In genomic region chr5:61419141-61419540, GRCh38 we compare ENCODE assay signal across 22 cellular contexts.
"Had no signal": no experiment of that assay in that cellular context is flagged by ENCODE, and none has a peak within 500 bp of the region (broad histone marks: within the 10 kb centered on the region; RNA-seq: fewer than 3 reads in every experiment).

No MANE protein-coding gene starts in this region.

- DNase-seq: naive thymus-derived CD8-positive, alpha-beta T cell; nephron progenitor cell; nucleus accumbens; pancreas; retina; right lobe of liver; sigmoid colon; small intestine; stimulated activated CD4-positive, alpha-beta T cell treated with anti-CD3 and anti-CD28 coated beads, Interleukin-15, amount 100 ng/mL, for 24 hours; stimulated activated CD4-positive, alpha-beta T cell treated with anti-CD3 and anti-CD28 coated beads, Interleukin-2, amount 100 ng/mL, for 24 hours; stimulated activated CD4-positive, alpha-beta T cell treated with anti-CD3 and anti-CD28 coated beads, Interleukin-2, amount 100 ng/mL, for 48 hours; stimulated activated CD4-positive, alpha-beta T cell treated with anti-CD3 and anti-CD28 coated beads, Interleukin-4, amount 100 ng/mL, for 24 hours; stimulated activated naive CD4-positive, alpha-beta T cell; stimulated activated naive CD8-positive, alpha-beta T cell treated with anti-CD3 and anti-CD28 coated beads, Interleukin-15, amount 100 ng/mL, for 72 hours; stimulated activated naive CD8-positive, alpha-beta T cell treated with anti-CD3 and anti-CD28 coated beads, Interleukin-15, Interleukin-2, amounts not matched to agents 100 U/mL and 50 U/mL, for 24 hours; substantia nigra; thyroid gland; trophoblast cell; upper lobe of left lung had no signal

- ATAC-seq: naive thymus-derived CD8-positive, alpha-beta T cell; natural killer cell treated with Interleukin-12 subunit alpha and Interleukin-12 subunit beta and Interleukin-15 and Interleukin-18, amount 100 ng/mL, for 72 hours; pancreas; right lobe of liver; stimulated activated memory B cell treated with anti-CD40 and anti-IgM and Interleukin-4, amounts not matched to agents 10 μg/mL and 1 μg/mL and 100 μg/mL, for 72 hours; stimulated activated naive CD8-positive, alpha-beta T cell treated with anti-CD3 and anti-CD28 coated beads, Interleukin-15, amount 100 ng/mL, for 72 hours; stimulated activated naive CD8-positive, alpha-beta T cell treated with anti-CD3 and anti-CD28 coated beads, Interleukin-15, Interleukin-2, amounts not matched to agents 100 U/mL and 50 U/mL, for 24 hours had no signal

- H3K4me3 Mint-ChIP-seq: naive thymus-derived CD8-positive, alpha-beta T cell; natural killer cell treated with Interleukin-12 subunit alpha and Interleukin-12 subunit beta and Interleukin-15 and Interleukin-18, amount 100 ng/mL, for 72 hours; nephron progenitor cell; neural crest cell; stimulated activated memory B cell treated with anti-CD40 and anti-IgM and Interleukin-4, amounts not matched to agents 10 μg/mL and 1 μg/mL and 100 μg/mL, for 72 hours; stimulated activated naive CD8-positive, alpha-beta T cell treated with anti-CD3 and anti-CD28 coated beads, Interleukin-15, amount 100 ng/mL, for 72 hours had no signal

- H3K27ac Mint-ChIP-seq: naive thymus-derived CD8-positive, alpha-beta T cell; natural killer cell treated with Interleukin-12 subunit alpha and Interleukin-12 subunit beta and Interleukin-15 and Interleukin-18, amount 100 ng/mL, for 72 hours; stimulated activated memory B cell treated with anti-CD40 and anti-IgM and Interleukin-4, amounts not matched to agents 10 μg/mL and 1 μg/mL and 100 μg/mL, for 72 hours; stimulated activated naive CD8-positive, alpha-beta T cell treated with anti-CD3 and anti-CD28 coated beads, Interleukin-15, amount 100 ng/mL, for 72 hours had no signal
